In genomic region chr14:77122555-77123125, GRCh38 we compare ENCODE assay signal across 13 cellular contexts. TPM values are rescaled to one million over a fixed set of nuclear protein-coding genes. Genes with fewer than 3 reads are reported as not detected.
DNase-seq lines count a peak whose midpoint lies in the region; ATAC-seq and TF ChIP-seq lines count a peak whose summit lies in the region.
"Had no signal": no experiment of that assay in that cellular context is flagged by ENCODE, and none has a peak within 500 bp of the region (broad histone marks: within the 10 kb centered on the region; RNA-seq: fewer than 3 reads in every experiment).

No MANE protein-coding gene starts in this region.

- POLR2A ChIA-PET in naive thymus-derived CD8-positive, alpha-beta T cell (lab: Charles Lee): no interaction called here

- H3K4me3 ChIP-seq in breast epithelium (no peak overlapping the region), mucosa of rectum (ENCODE audit: low read length in 2 of 2) (peak overlapping the region in 1 of 2 donors; percentile 1)
- H3K4me3 ChIP-seq: GM23248 had no signal

- H3K27me3 ChIP-seq in breast epithelium (no peaks in the 10 kb centered on the region), mucosa of rectum (ENCODE audit: control insufficient read depth in 2 of 2, insufficient read depth in 2 of 2, low read length in 2 of 2) (peaks cover 0 to 2% of the 10 kb centered on the region in 2 donors)

- H3K9me3 Mint-ChIP-seq in natural killer cell: no peaks in the 10 kb centered on the region
- H3K9me3 Mint-ChIP-seq in natural killer cell treated with Interleukin-12 subunit alpha and Interleukin-12 subunit beta and Interleukin-15 and Interleukin-18, amount 100 ng/mL, for 72 hours: no peaks in the 10 kb centered on the region
- H3K9me3 Mint-ChIP-seq in naive thymus-derived CD8-positive, alpha-beta T cell: peaks cover 0 to 4% (median 0%) of the 10 kb centered on the region in 9 donors

- DNase-seq in natural killer cell: no peak
- DNase-seq in natural killer cell treated with Interleukin-12 subunit alpha and Interleukin-12 subunit beta and Interleukin-15 and Interleukin-18, amount 100 ng/mL, for 72 hours (ENCODE audit: low spot score): no peak
- no peak for DNase-seq in breast epithelium (ENCODE audit: low spot score in 2 of 2)
- DNase-seq in Kasumi-1 (lab: John Stamatoyannopoulos, UW): no peak
- no peak for DNase-seq in naive thymus-derived CD8-positive, alpha-beta T cell
- no peak for DNase-seq in activated CD4-positive, alpha-beta T cell treated with anti-CD3 and anti-CD28 coated beads for 48 hours
- DNase-seq: activated CD8-positive, alpha-beta memory T cell treated with anti-CD3 and anti-CD28 coated beads, Interleukin-2, amount 50 U/mL, for 48 hours; effector CD8-positive, alpha-beta T cell; GM23248 had no signal

- peak overlapping the region; percentile 64 to 66 for H3K27ac ChIP-seq in breast epithelium
- peak overlapping the region; percentile 86 to 91 for H3K27ac ChIP-seq in mucosa of rectum (ENCODE audit: low read depth in 2 of 2, low read length in 2 of 2)
- H3K27ac ChIP-seq: GM23248 had no signal

- H3K9me3 ChIP-seq in breast epithelium: no peaks in the 10 kb centered on the region
- H3K9me3 ChIP-seq in mucosa of rectum (ENCODE audit: control insufficient read depth in 2 of 2, low read length in 2 of 2): no peaks in the 10 kb centered on the region

- peaks cover 5 to 11% of the 10 kb centered on the region in 2 donors for H3K4me1 ChIP-seq in breast epithelium
- peaks cover 44 to 46% of the 10 kb centered on the region in 2 donors for H3K4me1 ChIP-seq in mucosa of rectum (ENCODE audit: control insufficient read depth in 2 of 2, insufficient read depth in 2 of 2, low read length in 2 of 2)

- H3K27ac Mint-ChIP-seq in natural killer cell: peak overlapping the region in 1 of 2 donors; percentile 84
- H3K27ac Mint-ChIP-seq in natural killer cell treated with Interleukin-12 subunit alpha and Interleukin-12 subunit beta and Interleukin-15 and Interleukin-18, amount 100 ng/mL, for 72 hours: peak overlapping the region in 1 of 2 donors; percentile 84
- H3K27ac Mint-ChIP-seq in naive thymus-derived CD8-positive, alpha-beta T cell: peak overlapping the region in 2 of 10 donors; percentile 49 to 55

- TF ChIP-seq CTCF in natural killer cell (IDR thresholded peaks at IDR 0.05) (no peak), breast epithelium (IDR thresholded peaks at IDR 0.05) (no peak)

- intact Hi-C loops in natural killer cell (cut with micrococcal nuclease): no loop called here
- intact Hi-C loops in breast epithelium (cut with DNase I; ENCODE audit: low total_unique reads): no loop called here

- peak overlapping the region; percentile 1 for H3K4me3 Mint-ChIP-seq in natural killer cell
- no peak overlapping the region for H3K4me3 Mint-ChIP-seq in natural killer cell treated with Interleukin-12 subunit alpha and Interleukin-12 subunit beta and Interleukin-15 and Interleukin-18, amount 100 ng/mL, for 72 hours
- no peak overlapping the region for H3K4me3 Mint-ChIP-seq in naive thymus-derived CD8-positive, alpha-beta T cell

- ATAC-seq in natural killer cell (no peak), HG03521 (IDR thresholded peaks at IDR 0.05; ENCODE audit: unreplicated experiment) (no peak)
- no peak for ATAC-seq in natural killer cell treated with Interleukin-12 subunit alpha and Interleukin-12 subunit beta and Interleukin-15 and Interleukin-18, amount 100 ng/mL, for 72 hours
- no peak for ATAC-seq in naive thymus-derived CD8-positive, alpha-beta T cell

- H3K36me3 Mint-ChIP-seq in natural killer cell: no peaks in the 10 kb centered on the region
- no peaks in the 10 kb centered on the region for H3K36me3 Mint-ChIP-seq in natural killer cell treated with Interleukin-12 subunit alpha and Interleukin-12 subunit beta and Interleukin-15 and Interleukin-18, amount 100 ng/mL, for 72 hours
- H3K36me3 Mint-ChIP-seq in naive thymus-derived CD8-positive, alpha-beta T cell: peaks cover 0 to 22% (median 4%) of the 10 kb centered on the region in 3 donors

- peaks cover 24 to 31% of the 10 kb centered on the region in 2 donors for H3K4me1 Mint-ChIP-seq in natural killer cell
- H3K4me1 Mint-ChIP-seq in natural killer cell treated with Interleukin-12 subunit alpha and Interleukin-12 subunit beta and Interleukin-15 and Interleukin-18, amount 100 ng/mL, for 72 hours (ENCODE audit: low read depth in 2 of 2): peaks cover 6 to 28% of the 10 kb centered on the region in 2 donors
- H3K4me1 Mint-ChIP-seq in naive thymus-derived CD8-positive, alpha-beta T cell: peaks cover 7 to 58% (median 18%) of the 10 kb centered on the region in 4 donors

- peaks cover 10 to 16% of the 10 kb centered on the region in 2 donors for H3K27me3 Mint-ChIP-seq in natural killer cell (ENCODE audit: low read depth in 2 of 2)
- H3K27me3 Mint-ChIP-seq in natural killer cell treated with Interleukin-12 subunit alpha and Interleukin-12 subunit beta and Interleukin-15 and Interleukin-18, amount 100 ng/mL, for 72 hours: peaks cover 10 to 12% of the 10 kb centered on the region in 2 donors
- peaks cover 13 to 44% (median 28%) of the 10 kb centered on the region in 5 donors for H3K27me3 Mint-ChIP-seq in naive thymus-derived CD8-positive, alpha-beta T cell

- H3K9ac ChIP-seq in mucosa of rectum (ENCODE audit: low read depth in 1 of 2, low read length in 2 of 2): peak overlapping the region in 1 of 2 donors; percentile 1
- H3K9ac ChIP-seq: GM23248 had no signal

- TF ChIP-seq POLR2A in breast epithelium (IDR thresholded peaks at IDR 0.05): no peak

- no peaks in the 10 kb centered on the region for H3K36me3 ChIP-seq in breast epithelium
- peaks cover 0 to 13% of the 10 kb centered on the region in 2 donors for H3K36me3 ChIP-seq in mucosa of rectum (ENCODE audit: control insufficient read depth in 2 of 2, insufficient read depth in 2 of 2, low read length in 2 of 2)

RNA-seq across cellular contexts. Expression of gene ZDHHC22, which starts 19.0 kb away (rescaled TPM):
- not detected for total RNA-seq in natural killer cell
- not detected for total RNA-seq in natural killer cell treated with Interleukin-12 subunit alpha and Interleukin-12 subunit beta and Interleukin-15 and Interleukin-18, amount 100 ng/mL, for 72 hours
- total RNA-seq in breast epithelium: not detected
- total RNA-seq in naive thymus-derived CD8-positive, alpha-beta T cell: not detected
- polyA plus RNA-seq in naive thymus-derived CD8-positive, alpha-beta T cell: not detected
- total RNA-seq: glomerular endothelial cell, GM23248, NCI-H460 had no signal
- polyA plus RNA-seq: GM23248 had no signal

RNA-seq across cellular contexts. Expression of gene CIPC, which starts 24.6 kb away (rescaled TPM):
- total RNA-seq in natural killer cell (10 to 100 TPM in 1 of 3 donors, 1 to 10 TPM in 2; 7.1 to 10.0 (median 9.9) TPM), breast epithelium (10 to 100 TPM; 40.6 to 64.8 (median 50.7) TPM)
- total RNA-seq in natural killer cell treated with Interleukin-12 subunit alpha and Interleukin-12 subunit beta and Interleukin-15 and Interleukin-18, amount 100 ng/mL, for 72 hours: 10 to 100 TPM; 11.8 to 19.6 TPM
- total RNA-seq in naive thymus-derived CD8-positive, alpha-beta T cell: 10 to 100 TPM; 11.3 to 12.8 TPM
- polyA plus RNA-seq in naive thymus-derived CD8-positive, alpha-beta T cell: 1 to 10 TPM; 4.4 to 7.7 (median 4.7) TPM

RNA-seq across cellular contexts. Expression of gene TMEM63C, which starts 59.0 kb away (rescaled TPM):
- total RNA-seq in natural killer cell (1 to 10 TPM; 1.5 to 5.1 (median 2.1) TPM), breast epithelium (1 to 10 TPM in 2 of 3 donors, under 1 TPM in 1; 0.16 to 8.0 (median 3.9) TPM)
- under 1 TPM; 0.12 to 0.84 TPM for total RNA-seq in natural killer cell treated with Interleukin-12 subunit alpha and Interleukin-12 subunit beta and Interleukin-15 and Interleukin-18, amount 100 ng/mL, for 72 hours
- under 1 TPM; 0.66 to 0.83 TPM for total RNA-seq in naive thymus-derived CD8-positive, alpha-beta T cell
- polyA plus RNA-seq in naive thymus-derived CD8-positive, alpha-beta T cell: under 1 TPM in 2 of 3 donors, not detected in 1; 0.02 to 0.83 TPM
- total RNA-seq: GM23248, NCI-H460 had no signal
- polyA plus RNA-seq: GM23248 had no signal
